ENCODE assay signal across 8 cellular contexts in the genomic region with DNA sequence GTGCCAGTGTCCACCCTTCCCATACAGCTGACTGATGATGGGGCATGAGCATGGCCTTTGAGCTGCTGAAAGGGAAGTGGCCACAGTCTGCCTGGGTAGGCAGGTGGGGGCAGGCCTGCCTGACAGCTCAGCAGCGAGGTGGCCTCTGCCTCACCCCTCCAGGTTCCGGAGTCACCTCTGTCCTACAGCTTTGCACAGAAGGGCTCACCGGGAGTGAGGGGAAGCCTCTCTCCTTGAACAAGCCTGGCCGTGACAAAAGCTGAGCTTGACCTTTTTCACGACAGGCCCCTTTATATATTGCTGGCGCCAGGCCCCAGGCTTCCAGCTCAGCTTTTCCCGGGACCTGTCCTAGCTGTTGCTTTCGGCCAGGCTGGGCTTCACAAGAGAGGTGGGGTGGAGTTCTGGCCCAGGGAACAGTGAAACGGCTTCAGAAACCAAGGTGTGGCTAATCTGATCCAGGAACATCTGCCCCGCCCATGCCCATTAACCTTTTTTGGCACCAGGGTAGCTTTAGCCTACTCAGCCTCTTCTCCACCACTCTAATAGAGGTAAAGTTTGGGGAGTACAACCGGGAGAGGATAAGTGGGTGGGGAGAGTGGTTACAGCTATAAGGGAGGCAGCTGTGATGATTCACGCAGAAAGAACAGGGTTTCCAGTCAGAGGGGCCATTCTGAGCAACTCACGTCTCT. TPM values are rescaled to one million over a fixed set of nuclear protein-coding genes. Genes with fewer than 3 reads are reported as not detected.
A peak's percentile ranks its signal among the peaks of the same experiment; 100 is the strongest.
DNase-seq lines count a peak whose midpoint lies in the region; ATAC-seq and TF ChIP-seq lines count a peak whose summit lies in the region.

No MANE protein-coding gene starts in this region.

- H3K4me2 ChIP-seq in mammary epithelial cell (ENCODE audit: insufficient read depth, low read depth, low read length) = peak overlapping the region; percentile 74
- no peak overlapping the region for H3K4me2 ChIP-seq in neuronal stem cell (ENCODE audit: insufficient read depth, low read length, poor library complexity, severe bottlenecking)

- no peaks in the 10 kb centered on the region for H3K79me1 ChIP-seq in neuronal stem cell (ENCODE audit: low read depth, low read length)

- dilution Hi-C loops in mammary epithelial cell (cut with HindIII; ENCODE audit: low sequenced_read_pairs) = no loop called here

- H3K9me3 ChIP-seq in mammary epithelial cell (replicated peaks; ENCODE audit: insufficient read depth, low read length) (no peaks in the 10 kb centered on the region), neuronal stem cell (replicated peaks in 1 of 2; ENCODE audit: control insufficient read depth in 2 of 2, insufficient read depth in 1 of 2, low read depth in 1 of 2, low read length in 2 of 2) (no peaks in the 10 kb centered on the region)

- H3K4me3 ChIP-seq in AG10803 (ENCODE audit: low read length) (no peak overlapping the region), mammary epithelial cell (replicated peaks in 1 of 3; ENCODE audit: insufficient read depth in 1 of 3, low read depth in 2 of 3, low read length in 3 of 3) (peak overlapping the region in 1 of 3 experiments; percentile 20), neuronal stem cell (ENCODE audit: low read length in 2 of 2) (no peak overlapping the region)

- peak overlapping the region; percentile 69 for H3K23ac ChIP-seq in neuronal stem cell (ENCODE audit: low read depth, low read length, poor library complexity)

- BruUV-seq in mammary epithelial cell (replicated peaks; lab: Mats Ljungman, UMichigan) = no TSS peak

- H3K27me3 Mint-ChIP-seq in immature natural killer cell (ENCODE audit: low read depth in 3 of 3) = peaks cover 0 to 5% (median 0%) of the 10 kb centered on the region in 3 donors

- intact Hi-C loops in mammary epithelial cell (cut with micrococcal nuclease) = loop anchor here (1.0 to 2.0 kb wide), 3 partner anchors 23 to 67 kb away; a partner anchor contains a TSS

- DNase-seq in AG10803 (ENCODE audit: low read depth) (peak; percentile 41), mammary epithelial cell (peak; percentile 96), neuronal stem cell (ENCODE audit: low spot score) (no peak), NCI-H2029 treated with DMSO at 0.1 percent for 48 hours (lab: John Stamatoyannopoulos, UW) (no peak), immature natural killer cell (no peak)

- TF ChIP-seq EP300 in Ishikawa (IDR thresholded peaks at IDR 0.05; ENCODE audit: borderline replicate concordance) = no peak

- H4K8ac ChIP-seq in neuronal stem cell (ENCODE audit: low read depth, low read length) = no peak overlapping the region

- H2BK15ac ChIP-seq in neuronal stem cell (ENCODE audit: low read length) = no peak overlapping the region

- no peak overlapping the region for H2BK5ac ChIP-seq in neuronal stem cell (ENCODE audit: low read length)

- no peak overlapping the region for H3K18ac ChIP-seq in neuronal stem cell (ENCODE audit: low read length)

- peaks cover 10% of the 10 kb centered on the region in 2 donors for H3K4me1 Mint-ChIP-seq in immature natural killer cell

- CTCF ChIA-PET in mammary epithelial cell (lab: Charles Lee; ENCODE audit: low non-redundant PET) = no interaction called here

- no peaks in the 10 kb centered on the region for H4K20me1 ChIP-seq in mammary epithelial cell (ENCODE audit: insufficient read depth, low read length)

- H4K91ac ChIP-seq in neuronal stem cell (ENCODE audit: low read depth, low read length, poor library complexity) = no peak overlapping the region

- ATAC-seq in HG03025 (IDR thresholded peaks at IDR 0.05; ENCODE audit: low FRiP score, unreplicated experiment) = no peak
- no peak for ATAC-seq in GM18505 (IDR thresholded peaks at IDR 0.05; ENCODE audit: unreplicated experiment)

- H3K4me3 Mint-ChIP-seq in immature natural killer cell = no peak overlapping the region

- no peaks in the 10 kb centered on the region for H3K36me3 Mint-ChIP-seq in immature natural killer cell

- TF ChIP-seq RAD21 in Ishikawa (IDR thresholded peaks at IDR 0.05; ENCODE audit: low read depth) = peak; percentile 14; the same call in 1 of the 2 replicates

- no peak overlapping the region for H3K14ac ChIP-seq in neuronal stem cell (ENCODE audit: low read length)

- H3K36me3 ChIP-seq in mammary epithelial cell (ENCODE audit: insufficient read depth, low read length) (peaks cover 4% of the 10 kb centered on the region), neuronal stem cell (replicated peaks in 1 of 2; ENCODE audit: control insufficient read depth in 2 of 2, insufficient read depth in 2 of 2, low read length in 2 of 2) (no peaks in the 10 kb centered on the region)

- H3K27ac ChIP-seq in mammary epithelial cell (ENCODE audit: insufficient read depth, low read depth, low read length) (peak overlapping the region; percentile 90), neuronal stem cell (replicated peaks; ENCODE audit: low read length) (no peak overlapping the region)

- H2AFZ ChIP-seq in mammary epithelial cell (ENCODE audit: low read depth, low read length) = peak overlapping the region; percentile 59
- peak overlapping the region; percentile 72 for H2AFZ ChIP-seq in neuronal stem cell (ENCODE audit: low read length)

- H2AK5ac ChIP-seq in neuronal stem cell (ENCODE audit: low read depth, low read length) = no peak overlapping the region

- H3K9ac ChIP-seq in mammary epithelial cell (ENCODE audit: insufficient read depth, low read length) = peak overlapping the region; percentile 56
- peak overlapping the region; percentile 68 for H3K9ac ChIP-seq in neuronal stem cell (ENCODE audit: low read depth, low read length, poor library complexity)

- H3K4ac ChIP-seq in neuronal stem cell (ENCODE audit: low read length) = no peak overlapping the region

- WGBS in mammary epithelial cell (ENCODE audit: low coverage, missing lambda C conversion rate) = 3% methylated on average over 8 of the region's 13 CpGs
- WGBS in neuronal stem cell (ENCODE audit: extremely low coverage in 2 of 2, insufficient read length in 2 of 2, insufficient replicate concordance in 1 of 2), 2 donors = no CpG with 5 or more reads among the region's 13 CpGs

- TF ChIP-seq CTCF in AG10803 (conservative IDR thresholded peaks at IDR 0.05; ENCODE audit: low read length) (no peak), mammary epithelial cell (conservative IDR thresholded peaks at IDR 0.05 in 1 of 2, IDR thresholded peaks at IDR 0.05 in 1 of 2; ENCODE audit: extremely low read depth in 1 of 2, insufficient read depth in 1 of 2, low read depth in 1 of 2, low read length in 2 of 2) (no peak)

- H3K9me3 Mint-ChIP-seq in immature natural killer cell = no peaks in the 10 kb centered on the region

- no peak for TF ChIP-seq POLR2A in GM18505 (IDR thresholded peaks at IDR 0.05; ENCODE audit: borderline replicate concordance, extremely low read depth, insufficient read depth, insufficient read length)

- no peak overlapping the region for H2BK12ac ChIP-seq in neuronal stem cell (ENCODE audit: low read length)

- no peak overlapping the region for H2BK120ac ChIP-seq in neuronal stem cell (ENCODE audit: low read depth, low read length)

- in situ Hi-C loops in mammary epithelial cell (cut with MboI; ENCODE audit: low sequenced_read_pairs in 2 of 2) = loop anchor here in 1 of 2 donors (25.0 kb wide), 1 partner anchor 438 kb away; no protein-coding TSS in a partner anchor

- no peaks in the 10 kb centered on the region for H3K79me2 ChIP-seq in mammary epithelial cell (ENCODE audit: insufficient read depth, low read length)

- peak overlapping the region in 1 of 6 donors; percentile 30 for H3K27ac Mint-ChIP-seq in immature natural killer cell

- peaks cover 29% of the 10 kb centered on the region for H3K4me1 ChIP-seq in mammary epithelial cell (ENCODE audit: insufficient read depth, low read length)
- peaks cover 4 to 5% of the 10 kb centered on the region in 2 donors for H3K4me1 ChIP-seq in neuronal stem cell (ENCODE audit: control insufficient read depth in 2 of 2, insufficient read depth in 1 of 2, low read depth in 1 of 2, low read length in 2 of 2)

- no peaks in the 10 kb centered on the region for H3K27me3 ChIP-seq in mammary epithelial cell (ENCODE audit: insufficient read depth, low read length)
- H3K27me3 ChIP-seq in neuronal stem cell (ENCODE audit: control insufficient read depth in 3 of 3, insufficient read depth in 3 of 3, low read depth in 1 of 3, low read length in 3 of 3) = peaks cover 0 to 18% (median 0%) of the 10 kb centered on the region in 3 experiments

TF ChIP-seq in Ishikawa, 13 proteins besides CTCF, POLR2A, EP300 and RAD21:
- TF ChIP-seq, protein P1, sequence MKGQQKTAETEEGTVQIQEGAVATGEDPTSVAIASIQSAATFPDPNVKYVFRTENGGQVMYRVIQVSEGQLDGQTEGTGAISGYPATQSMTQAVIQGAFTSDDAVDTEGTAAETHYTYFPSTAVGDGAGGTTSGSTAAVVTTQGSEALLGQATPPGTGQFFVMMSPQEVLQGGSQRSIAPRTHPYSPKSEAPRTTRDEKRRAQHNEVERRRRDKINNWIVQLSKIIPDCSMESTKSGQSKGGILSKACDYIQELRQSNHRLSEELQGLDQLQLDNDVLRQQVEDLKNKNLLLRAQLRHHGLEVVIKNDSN (IDR thresholded peaks at IDR 0.05) = no peak
- TF ChIP-seq CEBPB (IDR thresholded peaks at IDR 0.05) = no peak

RNA-seq across cellular contexts. Expression of a gene that starts 42.9 kb away (rescaled TPM):
- total RNA-seq in mammary epithelial cell = 10 to 100 TPM; 10.3 to 42.4 TPM
- polyA plus RNA-seq in mammary epithelial cell (9.5 TPM), immature natural killer cell (under 1 TPM in 2 of 3 donors, not detected in 1; 0.06 to 0.10 TPM)
- 27.8 TPM for polyA minus RNA-seq in mammary epithelial cell
- 0.39 TPM for polyA plus RNA-seq in neuronal stem cell (2013, experiment 1 of 2)
- 0.39 TPM for polyA plus RNA-seq in neuronal stem cell (2013, experiment 2 of 2)

RNA-seq across cellular contexts. Expression of a gene that starts 49.2 kb away (rescaled TPM):
- 10 to 100 TPM; 12.8 to 23.5 TPM for total RNA-seq in mammary epithelial cell
- polyA plus RNA-seq in mammary epithelial cell (27.1 TPM), immature natural killer cell (10 to 100 TPM in 2 of 3 donors, 1 to 10 TPM in 1; 8.5 to 23.0 (median 14.6) TPM)
- polyA minus RNA-seq in mammary epithelial cell = 32.3 TPM
- 30.4 TPM for polyA plus RNA-seq in neuronal stem cell (2013, experiment 1 of 2)
- polyA plus RNA-seq in neuronal stem cell (2013, experiment 2 of 2) = 29.3 TPM

Comparison
In these comparisons a context has a peak if more than half of its experiments do, and no peak if none do; other contexts are left out.
1. DNase-seq: peak in AG10803 (single experiment) and mammary epithelial cell (single experiment); none in neuronal stem cell (single experiment), NCI-H2029 treated with DMSO at 0.1 percent for 48 hours (single experiment) and immature natural killer cell (0 of 3).